In genomic region chr4:141465151-141465550, GRCh38 we compare ENCODE assay signal across 16 cellular contexts.
DNase-seq lines count a peak whose midpoint lies in the region; ATAC-seq and TF ChIP-seq lines count a peak whose summit lies in the region.
"Had no signal": no experiment of that assay in that cellular context is flagged by ENCODE, and none has a peak within 500 bp of the region (broad histone marks: within the 10 kb centered on the region; RNA-seq: fewer than 3 reads in every experiment).

No MANE protein-coding gene starts in this region.

- H3K4me3 Mint-ChIP-seq in nephron progenitor cell, result no peak overlapping the region
- H3K4me3 Mint-ChIP-seq: CD8-positive, alpha-beta T cell; H9; IgD-negative memory B cell had no signal

- H3K36me3 Mint-ChIP-seq in nephron progenitor cell (ENCODE audit: low read depth), result no peaks in the 10 kb centered on the region
- H3K36me3 Mint-ChIP-seq: CD8-positive, alpha-beta T cell; IgD-negative memory B cell had no signal

- peaks cover 5% of the 10 kb centered on the region for H3K27me3 Mint-ChIP-seq in nephron progenitor cell (ENCODE audit: low read depth, poor library complexity)
- H3K27me3 Mint-ChIP-seq: IgD-negative memory B cell had no signal

- no peaks in the 10 kb centered on the region for H3K4me1 Mint-ChIP-seq in nephron progenitor cell
- H3K4me1 Mint-ChIP-seq: H9, IgD-negative memory B cell had no signal

- H3K27ac Mint-ChIP-seq in nephron progenitor cell, result no peak overlapping the region
- H3K27ac Mint-ChIP-seq: CD8-positive, alpha-beta T cell; H9 had no signal

- ATAC-seq in SK-N-SH treated with all-trans-retinoic acid at 6 μM for 48 hours (peak; percentile 89), esophagus mucosa (no peak)
- ATAC-seq: CD8-positive, alpha-beta T cell; HepG2 had no signal

- no peak overlapping the region for H3K27ac ChIP-seq in dorsolateral prefrontal cortex
- H3K27ac ChIP-seq: BLaER1 had no signal

- no peaks in the 10 kb centered on the region for H3K27me3 ChIP-seq in dorsolateral prefrontal cortex
- H3K27me3 ChIP-seq: BLaER1 had no signal

- DNase-seq in EH (ENCODE audit: low read depth) (peak; percentile 77), nephron progenitor cell (peak; percentile 4), dorsolateral prefrontal cortex (no peak), OCI-M2 (lab: John Stamatoyannopoulos, UW; ENCODE audit: unreplicated experiment) (no peak)
- DNase-seq: ACHN; AML-193; Calu3; CD8-positive, alpha-beta T cell; DMS79 treated with DMSO at 0.1 percent for 48 hours; EL; H9 had no signal

- H3K9me3 Mint-ChIP-seq in nephron progenitor cell, result no peaks in the 10 kb centered on the region
- H3K9me3 Mint-ChIP-seq: CD8-positive, alpha-beta T cell; H9 had no signal

- intact Hi-C loops in dorsolateral prefrontal cortex (cut with DNase I), result no loop called here

- H3K4me3 ChIP-seq in dorsolateral prefrontal cortex, result no peak overlapping the region
- H3K4me3 ChIP-seq: BLaER1 had no signal

- TF ChIP-seq CTCF in nephron progenitor cell (IDR thresholded peaks at IDR 0.05) (no peak), dorsolateral prefrontal cortex (IDR thresholded peaks at IDR 0.05 in 54 of 56, conservative IDR thresholded peaks at IDR 0.05 in 2 of 56; ENCODE audit: low read depth in 1 of 56, partially characterized antibody in 56 of 56) (no peak)

TF ChIP-seq in SK-N-SH treated with all-trans-retinoic acid at 6 μM for 48 hours, 23 proteins besides CTCF, POLR2A, EP300 and RAD21:
- no peak for TF ChIP-seq ZNF8 (CRISPR knock-in tag; IDR thresholded peaks at IDR 0.05)
- peak; percentile 52 for TF ChIP-seq TCF4 (CRISPR knock-in tag; IDR thresholded peaks at IDR 0.05; ENCODE audit: borderline replicate concordance)
- TF ChIP-seq PPARA (CRISPR knock-in tag; IDR thresholded peaks at IDR 0.05; ENCODE audit: borderline replicate concordance), result no peak
- TF ChIP-seq TOX (CRISPR knock-in tag; IDR thresholded peaks at IDR 0.05; ENCODE audit: borderline replicate concordance), result peak; percentile 88
- TF ChIP-seq GLIS3 (CRISPR knock-in tag; IDR thresholded peaks at IDR 0.05), result 0 out of 2 replicates have a peak, but pooled peaks have one; percentile 36
- TF ChIP-seq ARNTL (CRISPR knock-in tag; IDR thresholded peaks at IDR 0.05; ENCODE audit: borderline replicate concordance, low read depth), result no peak
- no peak for TF ChIP-seq OSR1 (CRISPR knock-in tag; IDR thresholded peaks at IDR 0.05)
- TF ChIP-seq, protein P1, sequence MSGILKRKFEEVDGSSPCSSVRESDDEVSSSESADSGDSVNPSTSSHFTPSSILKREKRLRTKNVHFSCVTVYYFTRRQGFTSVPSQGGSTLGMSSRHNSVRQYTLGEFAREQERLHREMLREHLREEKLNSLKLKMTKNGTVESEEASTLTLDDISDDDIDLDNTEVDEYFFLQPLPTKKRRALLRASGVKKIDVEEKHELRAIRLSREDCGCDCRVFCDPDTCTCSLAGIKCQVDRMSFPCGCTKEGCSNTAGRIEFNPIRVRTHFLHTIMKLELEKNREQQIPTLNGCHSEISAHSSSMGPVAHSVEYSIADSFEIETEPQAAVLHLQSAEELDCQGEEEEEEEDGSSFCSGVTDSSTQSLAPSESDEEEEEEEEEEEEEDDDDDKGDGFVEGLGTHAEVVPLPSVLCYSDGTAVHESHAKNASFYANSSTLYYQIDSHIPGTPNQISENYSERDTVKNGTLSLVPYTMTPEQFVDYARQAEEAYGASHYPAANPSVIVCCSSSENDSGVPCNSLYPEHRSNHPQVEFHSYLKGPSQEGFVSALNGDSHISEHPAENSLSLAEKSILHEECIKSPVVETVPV (CRISPR knock-in tag; IDR thresholded peaks at IDR 0.05), result 0 out of 2 replicates have a peak, but pooled peaks have one; percentile 42
- TF ChIP-seq ZC3H10 (CRISPR knock-in tag; IDR thresholded peaks at IDR 0.05), result peak; percentile 86
- TF ChIP-seq ZNF70 (CRISPR knock-in tag; IDR thresholded peaks at IDR 0.05), result no peak
- TF ChIP-seq ZFP30 (CRISPR knock-in tag; IDR thresholded peaks at IDR 0.05), result no peak
- no peak for TF ChIP-seq ESRRG (CRISPR knock-in tag; IDR thresholded peaks at IDR 0.05)
- TF ChIP-seq BACH2 (CRISPR knock-in tag; IDR thresholded peaks at IDR 0.05; ENCODE audit: borderline replicate concordance), result no peak
- TF ChIP-seq ISL1 (CRISPR knock-in tag; IDR thresholded peaks at IDR 0.05), result peak; percentile 96
- TF ChIP-seq RARB (CRISPR knock-in tag; IDR thresholded peaks at IDR 0.05), result 0 out of 2 replicates have a peak, but pooled peaks have one; percentile 29
- TF ChIP-seq, protein P2, sequence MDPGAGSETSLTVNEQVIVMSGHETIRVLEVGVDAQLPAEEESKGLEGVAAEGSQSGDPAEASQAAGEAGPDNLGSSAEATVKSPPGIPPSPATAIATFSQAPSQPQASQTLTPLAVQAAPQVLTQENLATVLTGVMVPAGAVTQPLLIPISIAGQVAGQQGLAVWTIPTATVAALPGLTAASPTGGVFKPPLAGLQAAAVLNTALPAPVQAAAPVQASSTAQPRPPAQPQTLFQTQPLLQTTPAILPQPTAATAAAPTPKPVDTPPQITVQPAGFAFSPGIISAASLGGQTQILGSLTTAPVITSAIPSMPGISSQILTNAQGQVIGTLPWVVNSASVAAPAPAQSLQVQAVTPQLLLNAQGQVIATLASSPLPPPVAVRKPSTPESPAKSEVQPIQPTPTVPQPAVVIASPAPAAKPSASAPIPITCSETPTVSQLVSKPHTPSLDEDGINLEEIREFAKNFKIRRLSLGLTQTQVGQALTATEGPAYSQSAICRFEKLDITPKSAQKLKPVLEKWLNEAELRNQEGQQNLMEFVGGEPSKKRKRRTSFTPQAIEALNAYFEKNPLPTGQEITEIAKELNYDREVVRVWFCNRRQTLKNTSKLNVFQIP (CRISPR knock-in tag; IDR thresholded peaks at IDR 0.05; ENCODE audit: borderline replicate concordance, low read depth), result no peak
- no peak for TF ChIP-seq CSDC2 (CRISPR knock-in tag; IDR thresholded peaks at IDR 0.05)
- TF ChIP-seq ZNF565 (CRISPR knock-in tag; conservative IDR thresholded peaks at IDR 0.05; ENCODE audit: low read depth), result no peak
- TF ChIP-seq ZFP3 (CRISPR knock-in tag; IDR thresholded peaks at IDR 0.05), result no peak
- TF ChIP-seq PATZ1 (CRISPR knock-in tag; IDR thresholded peaks at IDR 0.05; ENCODE audit: borderline replicate concordance), result peak; percentile 42; the same call in 1 of the 2 replicates
- no peak for TF ChIP-seq CREB5 (CRISPR knock-in tag; IDR thresholded peaks at IDR 0.05; ENCODE audit: low read depth)
- no peak for TF ChIP-seq SNAI2 (CRISPR knock-in tag; IDR thresholded peaks at IDR 0.05)
- TF ChIP-seq TSHZ2 (CRISPR knock-in tag; IDR thresholded peaks at IDR 0.05), result no peak

Comparison
In these comparisons a context has a peak if more than half of its experiments do, and no peak if none do; other contexts are left out.
1. DNase-seq: peak in EH (single experiment) and nephron progenitor cell (single experiment); none in dorsolateral prefrontal cortex (0 of 10) and OCI-M2 (single experiment).